8 cellular contexts compared by ENCODE assay signal in the genomic region with DNA sequence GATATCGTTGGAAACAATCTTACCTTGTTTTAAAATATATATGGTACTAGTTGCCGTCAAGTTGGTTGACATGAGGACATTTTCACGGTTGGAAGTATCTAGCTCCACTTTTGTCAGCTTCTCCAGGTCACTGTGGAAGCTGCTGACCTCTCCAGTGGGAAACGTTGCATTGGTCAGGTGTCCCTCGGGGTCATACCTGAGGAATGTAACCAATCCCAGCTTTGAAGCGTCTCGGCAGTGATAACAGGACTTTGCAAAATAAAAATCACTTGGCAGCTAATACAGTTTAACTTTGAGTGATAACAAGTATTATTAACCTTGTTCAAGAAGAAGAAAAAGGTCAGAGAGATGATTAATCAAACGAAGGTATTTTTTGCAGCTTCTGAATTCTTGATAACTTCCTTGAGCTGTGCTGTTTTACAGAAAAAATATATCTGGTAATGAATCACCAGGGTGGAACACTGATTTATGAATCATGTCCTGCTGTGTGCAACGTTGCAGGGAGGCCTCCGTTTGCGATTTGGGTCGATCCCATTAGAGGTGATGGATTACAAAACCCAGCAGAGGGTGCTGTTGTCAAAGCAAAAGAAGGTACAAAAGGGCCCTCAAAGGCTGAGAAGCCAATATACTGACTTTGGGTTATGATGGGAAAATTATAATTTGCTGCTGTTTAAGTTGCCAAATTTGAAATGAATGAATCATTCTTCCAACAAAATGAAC.
DNase-seq lines count a peak whose midpoint lies in the region; TF ChIP-seq lines count a peak whose summit lies in the region.

No MANE protein-coding gene starts in this region.

- TF ChIP-seq CTCF in GM10266 (IDR thresholded peaks at IDR 0.05; ENCODE audit: control insufficient read depth, insufficient read depth, low read depth, missing control alignments) (peak; percentile 44), astrocyte of the cerebellum (IDR thresholded peaks at IDR 0.05; ENCODE audit: low read depth, low read length, missing control alignments) (peak; percentile 48)

- peak; percentile 16 for DNase-seq in GM10266 (ENCODE audit: extremely low spot score)
- DNase-seq in HCEC 1CT, result peak; percentile 17
- peak; percentile 11 for DNase-seq in NCI-H1048 (lab: John Stamatoyannopoulos, UW)
- DNase-seq in T1000 (lab: John Stamatoyannopoulos, UW), result peak; percentile 32
- DNase-seq in astrocyte of the cerebellum (ENCODE audit: low read depth), result peak; percentile 49
- DNase-seq in inferior parietal cortex (ENCODE audit: extremely low spot score), result peak; percentile 68
- peak; percentile 76 for DNase-seq in stimulated activated CD4-positive, alpha-beta T cell treated with anti-CD3 and anti-CD28 coated beads, Interleukin-1b, Interleukin-23, amount 100 ng/mL, for 48 hours
- DNase-seq in mesenteric fat pad (ENCODE audit: low spot score), result no peak

- no peak overlapping the region for H3K4me3 ChIP-seq in astrocyte of the cerebellum (ENCODE audit: low read depth, low read length)

- in situ Hi-C loops in astrocyte of the cerebellum (cut with HindIII; ENCODE audit: low sequenced_read_pairs), result no loop called here
